In the genomic region with DNA sequence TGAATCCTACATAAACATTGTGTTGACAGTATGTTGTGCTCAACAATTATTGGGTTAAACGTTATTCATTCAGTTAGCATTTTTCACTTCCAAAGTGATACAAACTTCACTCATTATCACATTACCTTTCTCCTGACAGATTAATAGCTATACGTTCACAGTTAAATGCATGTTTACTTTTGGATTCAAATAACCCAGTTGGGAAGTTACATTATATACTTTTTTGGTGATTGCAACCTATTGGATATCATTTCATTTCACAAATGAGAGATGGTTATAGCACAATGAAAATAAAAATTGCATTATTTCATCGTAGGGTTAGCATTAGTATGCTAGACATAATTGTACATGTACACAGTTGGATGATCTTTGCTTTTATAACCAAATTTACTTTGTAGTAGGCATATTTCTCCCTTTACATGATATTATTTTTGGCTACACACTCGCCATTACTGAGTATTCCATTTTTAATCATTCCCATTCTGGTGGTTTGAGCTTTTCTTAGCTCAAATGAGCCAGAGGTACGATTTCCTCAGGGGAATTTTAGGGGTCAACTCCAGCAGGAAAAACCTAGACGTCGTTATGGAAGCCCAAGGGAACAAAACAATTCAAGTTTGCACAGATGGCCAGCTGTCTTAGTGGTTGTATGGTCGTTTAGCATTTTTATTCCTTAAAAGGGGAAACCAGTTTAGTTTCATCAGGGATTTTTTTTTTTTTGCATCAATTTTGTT, we compare ENCODE assay signal across 8 cellular contexts. TPM values are rescaled to one million over a fixed set of nuclear protein-coding genes. Genes with fewer than 3 reads are reported as not detected.
A peak's percentile ranks its signal among the peaks of the same experiment; 100 is the strongest.
DNase-seq lines count a peak whose midpoint lies in the region; ATAC-seq, FAIRE-seq and TF ChIP-seq lines count a peak whose summit lies in the region.

No MANE protein-coding gene starts in this region.

- H3K27me3 ChIP-seq in heart right ventricle = no peaks in the 10 kb centered on the region

- peaks cover 0 to 8% (median 0%) of the 10 kb centered on the region in 11 donors for H3K9me3 ChIP-seq in heart right ventricle

- peaks cover 4 to 39% (median 30%) of the 10 kb centered on the region in 9 donors for H3K4me1 ChIP-seq in heart right ventricle

- intact Hi-C loops in heart right ventricle (cut with DNase I) = loop anchor here in 6 of 10 donors (2.0 to 10.0 kb wide), 11 partner anchors 43 to 359 kb away; no protein-coding TSS in a partner anchor
- intact Hi-C loops in cardiac septum (cut with DNase I) = loop anchor here (1.0 to 5.0 kb wide), 5 partner anchors 43 to 403 kb away; no protein-coding TSS in a partner anchor
- intact Hi-C loops in sciatic nerve (cut with DNase I) = loop anchor here (10.0 kb wide), 1 partner anchor 305 kb away; no protein-coding TSS in a partner anchor

- H3K27ac ChIP-seq in heart right ventricle = peak overlapping the region; percentile 81 to 98 (median 96)

- no peak for FAIRE-seq in frontal cortex (lab: Jason Lieb, UNC)

- ATAC-seq in heart right ventricle = peak in 2 of 8 donors; percentile 11 to 25
- no peak for ATAC-seq in sciatic nerve

- peaks cover 0 to 4% (median 0%) of the 10 kb centered on the region in 9 donors for H3K36me3 ChIP-seq in heart right ventricle

- DNase-seq in heart right ventricle (peak in 1 of 2 donors; percentile 62), cardiac septum (ENCODE audit: low spot score) (no peak), frontal cortex (ENCODE audit: low spot score in 2 of 2) (peak; percentile 22 to 37), retinal pigment epithelial cell (ENCODE audit: low read depth) (no peak), DMS79 (lab: John Stamatoyannopoulos, UW) (no peak), sciatic nerve (ENCODE audit: low spot score) (no peak)
- DNase-seq in activated CD8-positive, alpha-beta memory T cell treated with anti-CD3 and anti-CD28 coated beads, Interleukin-2, amount 50 U/mL, for 4 hours = no peak

- H3K4me3 ChIP-seq in heart right ventricle (peak overlapping the region; percentile 40 to 92 (median 73)), WI38 (ENCODE audit: low read depth, low read length) (peak overlapping the region; percentile 66), retinal pigment epithelial cell (ENCODE audit: low read length) (peak overlapping the region; percentile 70)

- 3% methylated on average over 8 of the region's 8 CpGs for WGBS in heart right ventricle, 2 donors

- no peak for TF ChIP-seq CTCF in heart right ventricle (IDR thresholded peaks at IDR 0.05)
- no peak for TF ChIP-seq CTCF in WI38 (IDR thresholded peaks at IDR 0.05; ENCODE audit: low read depth, low read length)
- TF ChIP-seq CTCF in retinal pigment epithelial cell (conservative IDR thresholded peaks at IDR 0.05; ENCODE audit: low read depth, low read length) = no peak

RNA-seq across cellular contexts. Expression of a gene that starts 2.0 kb away (rescaled TPM):
- total RNA-seq in heart right ventricle (10 to 100 TPM; 10.3 to 20.9 (median 14.1) TPM), cardiac septum (17.8 TPM), frontal cortex (13.0 TPM), sciatic nerve (48.6 TPM)
- polyA plus RNA-seq in heart right ventricle = 1 to 10 TPM; 3.4 to 3.5 TPM

Comparison
In these comparisons a context has a peak if more than half of its experiments do, and no peak if none do; other contexts are left out.
1. DNase-seq: peak in frontal cortex (2 of 2); none in cardiac septum (single experiment), retinal pigment epithelial cell (single experiment), activated CD8-positive, alpha-beta memory T cell treated with anti-CD3 and anti-CD28 coated beads, Interleukin-2, amount 50 U/mL, for 4 hours (single experiment), DMS79 (single experiment) and sciatic nerve (single experiment).
2. Peak in every context shown above with its lines, with median percentiles within 50 percentile points of each other: H3K4me3 ChIP-seq.